ENCODE assay signal across 8 cellular contexts in genomic region chr2:207768168-207768890, GRCh38. TPM values are rescaled to one million over a fixed set of nuclear protein-coding genes. Genes with fewer than 3 reads are reported as not detected.
DNase-seq lines count a peak whose midpoint lies in the region; ATAC-seq and TF ChIP-seq lines count a peak whose summit lies in the region.

No MANE protein-coding gene starts in this region.

- POLR2A ChIA-PET in PC-3 (lab: Charles Lee; ENCODE audit: unreplicated experiment): interaction anchor here (0.6 kb wide), 1 partner anchor 61 kb away, joined by 4 read pairs; no protein-coding TSS in a partner anchor

- H3K27ac ChIP-seq in PC-3 (ENCODE audit: low read length): peak overlapping the region; percentile 35; the same call in 1 of the 2 replicates

- no peaks in the 10 kb centered on the region for H3K36me3 ChIP-seq in PC-3 (ENCODE audit: low read depth, low read length)

- H3F3A ChIP-seq in PC-3 (ENCODE audit: low read length, unreplicated experiment): no peaks in the 10 kb centered on the region

- peak overlapping the region; percentile 83 for H2AFZ ChIP-seq in PC-3 (ENCODE audit: low read length)

- peaks cover 57% of the 10 kb centered on the region for H3K79me2 ChIP-seq in PC-3 (ENCODE audit: low read length)

- intact Hi-C loops in PC-3 (cut with micrococcal nuclease) (loop anchor here (1.0 to 2.0 kb wide), 3 partner anchors 60 to 266 kb away; partner anchors contain the start of gene PLEKHM3), sciatic nerve (cut with DNase I) (no loop called here)

- peak overlapping the region; percentile 99 for H3K4me2 ChIP-seq in PC-3 (ENCODE audit: low read length)

- peak overlapping the region; percentile 85 for H3K9ac ChIP-seq in PC-3 (ENCODE audit: low read length)

- H3K9me3 ChIP-seq in PC-3 (ENCODE audit: low read length): no peaks in the 10 kb centered on the region

- peak; percentile 23 for ATAC-seq in PC-3
- no peak for ATAC-seq in sciatic nerve
- ATAC-seq in GM21515 (IDR thresholded peaks at IDR 0.05; ENCODE audit: unreplicated experiment): no peak
- ATAC-seq in HG02970 (IDR thresholded peaks at IDR 0.05; ENCODE audit: low FRiP score, unreplicated experiment): no peak

- H4K20me1 ChIP-seq in PC-3 (ENCODE audit: low read length): no peaks in the 10 kb centered on the region

- TF ChIP-seq CTCF in PC-3 (conservative IDR thresholded peaks at IDR 0.05; ENCODE audit: low read depth, low read length): no peak

- H3K27me3 ChIP-seq in PC-3 (ENCODE audit: low read length): no peaks in the 10 kb centered on the region

- H3K4me3 ChIP-seq in PC-3 (ENCODE audit: low read length): peak overlapping the region; percentile 94

- peak; percentile 13 to 14 for DNase-seq in activated CD4-positive, alpha-beta T cell treated with anti-CD3 and anti-CD28 coated beads for 4 hours
- DNase-seq in activated CD4-positive, alpha-beta T cell treated with anti-CD3 and anti-CD28 coated beads for 1 hour: no peak
- DNase-seq in PC-3 (peak; percentile 59), amniotic epithelial cell (ENCODE audit: low read depth) (peak; percentile 39), hepatic stellate cell (ENCODE audit: low spot score) (peak; percentile 35), sciatic nerve (ENCODE audit: low spot score) (peak; percentile 67)

- CTCF ChIA-PET in PC-3 (lab: Charles Lee): interaction anchor here (0.6 kb wide), 1 partner anchor 244 kb away, joined by 5 read pairs; no protein-coding TSS in a partner anchor

- peaks cover 14% of the 10 kb centered on the region; the same call in 1 of the 2 replicates for H3K4me1 ChIP-seq in PC-3 (ENCODE audit: insufficient read depth, low read length)

- BruUV-seq in PC-3 (replicated peaks; lab: Mats Ljungman, UMichigan): no TSS peak

- H3K9me2 ChIP-seq in PC-3 (replicated peaks; ENCODE audit: low read length): no peaks in the 10 kb centered on the region

RNA-seq across cellular contexts. Expression of gene FZD5, which starts 1.4 kb away (rescaled TPM):
- total RNA-seq in PC-3 (2014; rRNA removed) (7.2 and 7.5 TPM in 2 replicates), sciatic nerve (6.3 TPM)

RNA-seq across cellular contexts. Expression of gene CCNYL1, which starts 56.9 kb away (rescaled TPM):
- total RNA-seq in PC-3 (2014; rRNA removed) (14.7 and 19.2 TPM in 2 replicates), sciatic nerve (19.3 TPM)
